In genomic region chr22:37527952-37528351, GRCh38 we compare ENCODE assay signal across 6 cellular contexts. TPM values are rescaled to one million over a fixed set of nuclear protein-coding genes. Genes with fewer than 3 reads are reported as not detected.
"Had no signal": no experiment of that assay in that cellular context is flagged by ENCODE, and none has a peak within 500 bp of the region (broad histone marks: within the 10 kb centered on the region; RNA-seq: fewer than 3 reads in every experiment).

No MANE protein-coding gene starts in this region.

RNA-seq across cellular contexts. Expression of gene CARD10, which starts 8.7 kb away (rescaled TPM):
- polyA plus RNA-seq: IgD-negative memory B cell had no signal

RNA-seq across cellular contexts. Expression of gene MFNG, which starts 41.8 kb away (rescaled TPM):
- total RNA-seq: HFFc6, HT1080 had no signal

RNA-seq across cellular contexts. Expression of gene LGALS2, which starts 51.9 kb away (rescaled TPM):
- total RNA-seq: GM23338, H1, H9, HFFc6, HT1080 had no signal
- polyA plus RNA-seq: GM23338, H1 had no signal
